ENCODE assay signal across 1 cellular context in the genomic region with DNA sequence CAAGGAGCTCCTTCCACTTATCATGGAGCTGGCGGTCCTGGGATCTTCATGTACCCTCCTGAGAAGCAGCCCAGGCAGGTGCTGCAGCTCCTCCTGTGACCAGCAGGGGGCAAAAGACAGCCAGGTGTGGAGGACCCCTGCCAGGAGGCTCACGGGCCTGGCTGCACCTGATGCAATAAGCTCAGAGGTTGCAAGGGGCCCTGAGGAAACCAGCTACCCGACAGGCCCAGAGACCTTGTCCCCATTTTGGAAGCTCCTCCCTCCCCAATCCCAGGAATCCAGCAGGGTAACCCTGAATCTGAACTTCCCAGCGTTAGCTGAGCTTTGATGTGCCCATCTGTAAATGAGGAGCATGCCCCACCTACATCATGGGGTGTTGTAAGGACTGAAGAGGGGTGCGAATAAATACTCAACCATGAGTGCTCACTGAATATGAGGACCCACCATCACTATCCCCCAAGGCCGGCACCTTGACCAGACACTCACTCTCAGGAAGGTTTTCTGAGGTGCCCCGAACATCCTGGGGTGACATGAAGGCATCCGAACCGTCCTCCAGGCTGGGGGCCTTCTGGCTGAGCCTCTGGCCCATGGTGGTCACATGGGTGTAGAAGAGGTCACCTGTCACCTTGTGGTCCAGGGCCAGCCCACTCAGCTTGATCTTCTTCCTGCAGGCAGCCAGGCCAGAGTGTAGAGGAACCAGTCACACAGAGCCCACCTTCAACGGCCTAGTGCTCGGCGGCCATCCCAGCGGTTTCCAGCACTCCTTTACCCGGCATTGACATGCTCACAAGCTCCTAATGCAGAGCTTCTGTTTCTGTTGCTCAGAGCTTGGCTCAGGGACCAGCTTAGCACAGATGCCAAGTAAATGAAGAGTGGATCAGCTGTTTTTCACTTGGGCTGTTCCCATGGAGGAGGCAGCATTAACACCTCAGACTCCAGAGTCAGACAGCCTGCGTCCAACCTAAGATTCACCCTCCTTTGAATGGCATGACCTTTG.
A peak's percentile ranks its signal among the peaks of the same experiment; 100 is the strongest.
TF ChIP-seq lines count a peak whose summit lies in the region.

No MANE protein-coding gene starts in this region.

TF ChIP-seq in HepG2, 621 proteins besides CTCF, POLR2A, EP300 and RAD21 (continued from another document and continues in another):
- TF ChIP-seq, protein P1, sequence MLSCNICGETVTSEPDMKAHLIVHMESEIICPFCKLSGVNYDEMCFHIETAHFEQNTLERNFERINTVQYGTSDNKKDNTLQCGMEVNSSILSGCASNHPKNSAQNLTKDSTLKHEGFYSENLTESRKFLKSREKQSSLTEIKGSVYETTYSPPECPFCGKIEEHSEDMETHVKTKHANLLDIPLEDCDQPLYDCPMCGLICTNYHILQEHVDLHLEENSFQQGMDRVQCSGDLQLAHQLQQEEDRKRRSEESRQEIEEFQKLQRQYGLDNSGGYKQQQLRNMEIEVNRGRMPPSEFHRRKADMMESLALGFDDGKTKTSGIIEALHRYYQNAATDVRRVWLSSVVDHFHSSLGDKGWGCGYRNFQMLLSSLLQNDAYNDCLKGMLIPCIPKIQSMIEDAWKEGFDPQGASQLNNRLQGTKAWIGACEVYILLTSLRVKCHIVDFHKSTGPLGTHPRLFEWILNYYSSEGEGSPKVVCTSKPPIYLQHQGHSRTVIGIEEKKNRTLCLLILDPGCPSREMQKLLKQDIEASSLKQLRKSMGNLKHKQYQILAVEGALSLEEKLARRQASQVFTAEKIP (CRISPR knock-in tag; IDR thresholded peaks at IDR 0.05; ENCODE audit: borderline replicate concordance), result no peak
- TF ChIP-seq KLF12 (CRISPR knock-in tag; IDR thresholded peaks at IDR 0.05; ENCODE audit: borderline replicate concordance) (no peak), FIP1L1 (IDR thresholded peaks at IDR 0.05; ENCODE audit: borderline replicate concordance, insufficient read depth, low read depth, low read length) (no peak), EED (CRISPR knock-in tag; IDR thresholded peaks at IDR 0.05) (no peak), ZBTB34 (CRISPR knock-in tag; IDR thresholded peaks at IDR 0.05) (no peak), NFRKB (IDR thresholded peaks at IDR 0.05) (no peak), ZBTB38 (CRISPR knock-in tag; IDR thresholded peaks at IDR 0.05) (peak; percentile 38; the same call in 1 of the 2 replicates), FOXJ3 (CRISPR knock-in tag; IDR thresholded peaks at IDR 0.05; ENCODE audit: borderline replicate concordance) (no peak), ZNF670 (CRISPR knock-in tag; IDR thresholded peaks at IDR 0.05; ENCODE audit: borderline replicate concordance) (no peak), ZNF75D (CRISPR knock-in tag; IDR thresholded peaks at IDR 0.05; ENCODE audit: borderline replicate concordance) (no peak), KAT8 (CRISPR knock-in tag; IDR thresholded peaks at IDR 0.05) (peak; percentile 67; the same call in 1 of the 2 replicates), ZBTB14 (CRISPR knock-in tag; IDR thresholded peaks at IDR 0.05) (no peak), CBX2 (IDR thresholded peaks at IDR 0.05; ENCODE audit: low read depth, low read length) (no peak), CBX2 (CRISPR knock-in tag; IDR thresholded peaks at IDR 0.05; ENCODE audit: low read depth) (no peak), SRY (CRISPR knock-in tag; IDR thresholded peaks at IDR 0.05) (no peak), ZNF207 (IDR thresholded peaks at IDR 0.05; ENCODE audit: borderline replicate concordance) (no peak), NFKBIZ (CRISPR knock-in tag; IDR thresholded peaks at IDR 0.05) (no peak), PHF8 (CRISPR knock-in tag; IDR thresholded peaks at IDR 0.05) (no peak), ETV5 (CRISPR knock-in tag; IDR thresholded peaks at IDR 0.05; ENCODE audit: borderline replicate concordance) (no peak), ATF7 (IDR thresholded peaks at IDR 0.05) (no peak), ATF7 (CRISPR knock-in tag; IDR thresholded peaks at IDR 0.05) (no peak), DMTF1 (CRISPR knock-in tag; IDR thresholded peaks at IDR 0.05) (no peak), ZNF3 (CRISPR knock-in tag; IDR thresholded peaks at IDR 0.05) (no peak), REL (CRISPR knock-in tag; conservative IDR thresholded peaks at IDR 0.05) (no peak), ZNF367 (CRISPR knock-in tag; IDR thresholded peaks at IDR 0.05; ENCODE audit: borderline replicate concordance) (no peak), ZNF564 (CRISPR knock-in tag; IDR thresholded peaks at IDR 0.05) (no peak), SAP130 (CRISPR knock-in tag; IDR thresholded peaks at IDR 0.05; ENCODE audit: low read depth) (peak; percentile 65), ZNF841 (CRISPR knock-in tag; IDR thresholded peaks at IDR 0.05; ENCODE audit: borderline replicate concordance) (no peak), ZNF597 (CRISPR knock-in tag; IDR thresholded peaks at IDR 0.05) (no peak), MTA3 (CRISPR knock-in tag; IDR thresholded peaks at IDR 0.05) (no peak), ZNF256 (CRISPR knock-in tag; conservative IDR thresholded peaks at IDR 0.05) (no peak), BORCS8-MEF2B (CRISPR knock-in tag; IDR thresholded peaks at IDR 0.05) (no peak), ZBTB20 (CRISPR knock-in tag; IDR thresholded peaks at IDR 0.05; ENCODE audit: borderline replicate concordance, low read depth) (no peak), ZGPAT (CRISPR knock-in tag; IDR thresholded peaks at IDR 0.05) (0 out of 2 replicates have a peak, but pooled peaks have one; percentile 36)
- TF ChIP-seq, protein P2, sequence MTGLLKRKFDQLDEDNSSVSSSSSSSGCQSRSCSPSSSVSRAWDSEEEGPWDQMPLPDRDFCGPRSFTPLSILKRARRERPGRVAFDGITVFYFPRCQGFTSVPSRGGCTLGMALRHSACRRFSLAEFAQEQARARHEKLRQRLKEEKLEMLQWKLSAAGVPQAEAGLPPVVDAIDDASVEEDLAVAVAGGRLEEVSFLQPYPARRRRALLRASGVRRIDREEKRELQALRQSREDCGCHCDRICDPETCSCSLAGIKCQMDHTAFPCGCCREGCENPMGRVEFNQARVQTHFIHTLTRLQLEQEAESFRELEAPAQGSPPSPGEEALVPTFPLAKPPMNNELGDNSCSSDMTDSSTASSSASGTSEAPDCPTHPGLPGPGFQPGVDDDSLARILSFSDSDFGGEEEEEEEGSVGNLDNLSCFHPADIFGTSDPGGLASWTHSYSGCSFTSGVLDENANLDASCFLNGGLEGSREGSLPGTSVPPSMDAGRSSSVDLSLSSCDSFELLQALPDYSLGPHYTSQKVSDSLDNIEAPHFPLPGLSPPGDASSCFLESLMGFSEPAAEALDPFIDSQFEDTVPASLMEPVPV (CRISPR knock-in tag; IDR thresholded peaks at IDR 0.05), result no peak
- TF ChIP-seq, protein P3, sequence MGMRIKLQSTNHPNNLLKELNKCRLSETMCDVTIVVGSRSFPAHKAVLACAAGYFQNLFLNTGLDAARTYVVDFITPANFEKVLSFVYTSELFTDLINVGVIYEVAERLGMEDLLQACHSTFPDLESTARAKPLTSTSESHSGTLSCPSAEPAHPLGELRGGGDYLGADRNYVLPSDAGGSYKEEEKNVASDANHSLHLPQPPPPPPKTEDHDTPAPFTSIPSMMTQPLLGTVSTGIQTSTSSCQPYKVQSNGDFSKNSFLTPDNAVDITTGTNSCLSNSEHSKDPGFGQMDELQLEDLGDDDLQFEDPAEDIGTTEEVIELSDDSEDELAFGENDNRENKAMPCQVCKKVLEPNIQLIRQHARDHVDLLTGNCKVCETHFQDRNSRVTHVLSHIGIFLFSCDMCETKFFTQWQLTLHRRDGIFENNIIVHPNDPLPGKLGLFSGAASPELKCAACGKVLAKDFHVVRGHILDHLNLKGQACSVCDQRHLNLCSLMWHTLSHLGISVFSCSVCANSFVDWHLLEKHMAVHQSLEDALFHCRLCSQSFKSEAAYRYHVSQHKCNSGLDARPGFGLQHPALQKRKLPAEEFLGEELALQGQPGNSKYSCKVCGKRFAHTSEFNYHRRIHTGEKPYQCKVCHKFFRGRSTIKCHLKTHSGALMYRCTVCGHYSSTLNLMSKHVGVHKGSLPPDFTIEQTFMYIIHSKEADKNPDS (CRISPR knock-in tag; IDR thresholded peaks at IDR 0.05), result no peak
- TF ChIP-seq, protein P4, sequence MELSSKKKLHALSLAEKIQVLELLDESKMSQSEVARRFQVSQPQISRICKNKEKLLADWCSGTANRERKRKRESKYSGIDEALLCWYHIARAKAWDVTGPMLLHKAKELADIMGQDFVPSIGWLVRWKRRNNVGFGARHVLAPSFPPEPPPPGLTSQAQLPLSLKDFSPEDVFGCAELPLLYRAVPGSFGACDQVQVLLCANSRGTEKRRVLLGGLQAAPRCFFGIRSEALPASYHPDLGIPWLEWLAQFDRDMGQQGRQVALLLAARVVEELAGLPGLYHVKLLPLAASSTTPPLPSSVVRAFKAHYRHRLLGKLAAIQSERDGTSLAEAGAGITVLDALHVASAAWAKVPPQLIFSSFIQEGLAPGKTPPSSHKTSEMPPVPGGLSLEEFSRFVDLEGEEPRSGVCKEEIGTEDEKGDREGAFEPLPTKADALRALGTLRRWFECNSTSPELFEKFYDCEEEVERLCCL (CRISPR knock-in tag; IDR thresholded peaks at IDR 0.05; ENCODE audit: borderline replicate concordance), result no peak
- TF ChIP-seq, protein P5, sequence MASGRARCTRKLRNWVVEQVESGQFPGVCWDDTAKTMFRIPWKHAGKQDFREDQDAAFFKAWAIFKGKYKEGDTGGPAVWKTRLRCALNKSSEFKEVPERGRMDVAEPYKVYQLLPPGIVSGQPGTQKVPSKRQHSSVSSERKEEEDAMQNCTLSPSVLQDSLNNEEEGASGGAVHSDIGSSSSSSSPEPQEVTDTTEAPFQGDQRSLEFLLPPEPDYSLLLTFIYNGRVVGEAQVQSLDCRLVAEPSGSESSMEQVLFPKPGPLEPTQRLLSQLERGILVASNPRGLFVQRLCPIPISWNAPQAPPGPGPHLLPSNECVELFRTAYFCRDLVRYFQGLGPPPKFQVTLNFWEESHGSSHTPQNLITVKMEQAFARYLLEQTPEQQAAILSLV (CRISPR knock-in tag; IDR thresholded peaks at IDR 0.05; ENCODE audit: borderline replicate concordance), result no peak; the same call in 1 of the 2 replicates
- TF ChIP-seq, protein P6, sequence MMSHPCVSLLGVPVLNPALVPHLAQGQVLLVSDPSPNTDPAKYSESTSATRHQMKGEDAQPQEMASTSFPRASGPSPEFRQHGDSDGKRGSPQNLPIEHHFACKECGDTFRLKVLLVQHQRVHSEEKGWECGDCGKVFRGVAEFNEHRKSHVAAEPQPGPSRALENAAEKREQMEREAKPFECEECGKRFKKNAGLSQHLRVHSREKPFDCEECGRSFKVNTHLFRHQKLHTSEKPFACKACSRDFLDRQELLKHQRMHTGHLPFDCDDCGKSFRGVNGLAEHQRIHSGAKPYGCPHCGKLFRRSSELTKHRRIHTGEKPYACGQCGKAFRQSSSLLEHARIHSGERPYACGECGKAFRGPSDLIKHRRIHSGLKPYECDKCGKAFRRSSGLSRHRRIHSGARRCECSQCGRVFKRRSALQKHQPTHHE (CRISPR knock-in tag; IDR thresholded peaks at IDR 0.05; ENCODE audit: borderline replicate concordance), result no peak
